ENCODE assay signal across 8 cellular contexts in genomic region chr6:144305985-144306384, GRCh38. TPM values are rescaled to one million over a fixed set of nuclear protein-coding genes. Genes with fewer than 3 reads are reported as not detected.
DNase-seq lines count a peak whose midpoint lies in the region; ATAC-seq and TF ChIP-seq lines count a peak whose summit lies in the region.

No MANE protein-coding gene starts in this region.

- no peak overlapping the region for H4K91ac ChIP-seq in neuronal stem cell (ENCODE audit: low read depth, low read length, poor library complexity)

- H3K14ac ChIP-seq in neuronal stem cell (ENCODE audit: low read length): no peak overlapping the region

- H3K4me1 ChIP-seq in neuronal stem cell (ENCODE audit: control insufficient read depth in 2 of 2, insufficient read depth in 1 of 2, low read depth in 1 of 2, low read length in 2 of 2): peaks cover 2 to 5% of the 10 kb centered on the region in 2 donors

- peak overlapping the region; percentile 30 for H3K18ac ChIP-seq in neuronal stem cell (ENCODE audit: low read length)

- H3K9ac ChIP-seq in neuronal stem cell (ENCODE audit: low read depth, low read length, poor library complexity): no peak overlapping the region

- H3K36me3 ChIP-seq in neuronal stem cell (replicated peaks in 1 of 2; ENCODE audit: control insufficient read depth in 2 of 2, insufficient read depth in 2 of 2, low read length in 2 of 2): peaks cover 2 to 29% of the 10 kb centered on the region in 2 donors

- H3K27ac Mint-ChIP-seq in T-helper 17 cell: peak overlapping the region; percentile 95
- no peak overlapping the region for H3K27ac Mint-ChIP-seq in WTC11

- H2BK120ac ChIP-seq in neuronal stem cell (ENCODE audit: low read depth, low read length): no peak overlapping the region

- H3K4me3 Mint-ChIP-seq in T-helper 17 cell (peak overlapping the region; percentile 77), WTC11 (no peak overlapping the region)

- H3K36me3 Mint-ChIP-seq in T-helper 17 cell (ENCODE audit: low read depth): peaks cover 16% of the 10 kb centered on the region
- peaks cover 19% of the 10 kb centered on the region for H3K36me3 Mint-ChIP-seq in WTC11

- no peaks in the 10 kb centered on the region for H3K27me3 ChIP-seq in neuronal stem cell (ENCODE audit: control insufficient read depth in 3 of 3, insufficient read depth in 3 of 3, low read depth in 1 of 3, low read length in 3 of 3)

- H3K27ac ChIP-seq in neuronal stem cell (replicated peaks; ENCODE audit: low read length): no peak overlapping the region

- no peak overlapping the region for H4K8ac ChIP-seq in neuronal stem cell (ENCODE audit: low read depth, low read length)

- no peaks in the 10 kb centered on the region for H3K9me3 ChIP-seq in T-helper 17 cell (ENCODE audit: control insufficient read depth, low read length, poor library complexity, severe bottlenecking)
- H3K9me3 ChIP-seq in neuronal stem cell (replicated peaks in 1 of 2; ENCODE audit: control insufficient read depth in 2 of 2, insufficient read depth in 1 of 2, low read depth in 1 of 2, low read length in 2 of 2): no peaks in the 10 kb centered on the region

- H3K4me1 Mint-ChIP-seq in T-helper 17 cell (peaks cover 22% of the 10 kb centered on the region), WTC11 (peaks cover 33% of the 10 kb centered on the region)

- WGBS in neuronal stem cell (ENCODE audit: extremely low coverage in 2 of 2, insufficient read length in 2 of 2, insufficient replicate concordance in 1 of 2), 2 donors: no CpG with 5 or more reads among the region's 3 CpGs

- H3K27me3 Mint-ChIP-seq in T-helper 17 cell (peaks cover 26% of the 10 kb centered on the region), WTC11 (ENCODE audit: low read depth) (no peaks in the 10 kb centered on the region)

- no peak overlapping the region for H3K4me2 ChIP-seq in neuronal stem cell (ENCODE audit: insufficient read depth, low read length, poor library complexity, severe bottlenecking)

- H3K23ac ChIP-seq in neuronal stem cell (ENCODE audit: low read depth, low read length, poor library complexity): no peak overlapping the region

- DNase-seq in T-helper 17 cell: no peak
- DNase-seq in neuronal stem cell (ENCODE audit: low spot score): no peak
- no peak for DNase-seq in WTC11 (ENCODE audit: low spot score)
- no peak for DNase-seq in activated CD8-positive, alpha-beta memory T cell treated with anti-CD3 and anti-CD28 coated beads, Interleukin-2, amount 50 U/mL, for 48 hours
- no peak for DNase-seq in DMS 273 (lab: John Stamatoyannopoulos, UW; ENCODE audit: unreplicated experiment)
- no peak for DNase-seq in GM13977 (ENCODE audit: low spot score)

- H2BK5ac ChIP-seq in neuronal stem cell (ENCODE audit: low read length): no peak overlapping the region

- POLR2A ChIA-PET in WTC11 (lab: Charles Lee): interaction anchor here (1.3 to 2.1 kb wide), 2 partner anchors 20 to 28 kb away, joined by 3 to 5 read pairs; no protein-coding TSS in a partner anchor

- H3K4ac ChIP-seq in neuronal stem cell (ENCODE audit: low read length): no peak overlapping the region

- CTCF ChIA-PET in WTC11 (lab: Charles Lee): interaction anchor here (1.4 to 1.8 kb wide), 2 partner anchors 20 to 43 kb away, joined by 3 to 4 read pairs; no protein-coding TSS in a partner anchor

- no peak overlapping the region for H2BK15ac ChIP-seq in neuronal stem cell (ENCODE audit: low read length)

- in situ Hi-C loops in GM13977 (cut with MboI; ENCODE audit: low pct_unique_long_range_greater_than_20kb, low sequenced_read_pairs, unreplicated experiment): no loop called here

- no peak overlapping the region for H2AK5ac ChIP-seq in neuronal stem cell (ENCODE audit: low read depth, low read length)

- no peak overlapping the region for H2BK12ac ChIP-seq in neuronal stem cell (ENCODE audit: low read length)

- H3K4me3 ChIP-seq in neuronal stem cell (ENCODE audit: low read length in 2 of 2): no peak overlapping the region

- no peak overlapping the region for H2AFZ ChIP-seq in neuronal stem cell (ENCODE audit: low read length)

- no peak for TF ChIP-seq CTCF in WTC11 (IDR thresholded peaks at IDR 0.05)
- no peak for TF ChIP-seq CTCF in GM13977 (IDR thresholded peaks at IDR 0.05; ENCODE audit: extremely low read depth, insufficient read depth, missing control alignments)

- H3K9me3 Mint-ChIP-seq in WTC11: no peaks in the 10 kb centered on the region

- peaks cover 5% of the 10 kb centered on the region for H3K79me1 ChIP-seq in neuronal stem cell (ENCODE audit: low read depth, low read length)

- peak; percentile 92 for ATAC-seq in GM19035 (IDR thresholded peaks at IDR 0.05; ENCODE audit: unreplicated experiment)
- ATAC-seq in HG02763 (IDR thresholded peaks at IDR 0.05; ENCODE audit: unreplicated experiment): peak; percentile 85
- ATAC-seq in T-helper 17 cell: no peak
- no peak for ATAC-seq in WTC11

TF ChIP-seq in WTC11, 78 proteins besides CTCF, POLR2A, EP300 and RAD21 (continues in another document):
- TF ChIP-seq SMAD4 (CRISPR knock-in tag; IDR thresholded peaks at IDR 0.05): no peak
- TF ChIP-seq FOXP1 (CRISPR knock-in tag; IDR thresholded peaks at IDR 0.05; ENCODE audit: borderline replicate concordance): no peak
- TF ChIP-seq ATF2 (CRISPR knock-in tag; IDR thresholded peaks at IDR 0.05; ENCODE audit: borderline replicate concordance, low read depth): no peak
- no peak for TF ChIP-seq SOX15 (CRISPR knock-in tag; IDR thresholded peaks at IDR 0.05)
- no peak for TF ChIP-seq E2F4 (CRISPR knock-in tag; IDR thresholded peaks at IDR 0.05; ENCODE audit: borderline replicate concordance, low read depth)
- TF ChIP-seq ZNF671 (CRISPR knock-in tag; IDR thresholded peaks at IDR 0.05): no peak
- no peak for TF ChIP-seq ARID4B (CRISPR knock-in tag; IDR thresholded peaks at IDR 0.05; ENCODE audit: borderline replicate concordance)
- no peak for TF ChIP-seq E2F5 (CRISPR knock-in tag; IDR thresholded peaks at IDR 0.05)
- TF ChIP-seq ZNF219 (CRISPR knock-in tag; IDR thresholded peaks at IDR 0.05; ENCODE audit: borderline replicate concordance): no peak
- no peak for TF ChIP-seq SMAD3 (CRISPR knock-in tag; IDR thresholded peaks at IDR 0.05; ENCODE audit: borderline replicate concordance)
- no peak for TF ChIP-seq ZNF416 (CRISPR knock-in tag; IDR thresholded peaks at IDR 0.05)

RNA-seq across cellular contexts. Expression of gene UTRN, which starts 20.9 kb away (rescaled TPM):
- total RNA-seq in T-helper 17 cell: 100 to 1,000 TPM; 207 to 232 TPM
- 13.3 TPM for polyA plus RNA-seq in neuronal stem cell (2013, experiment 1 of 2)
- polyA plus RNA-seq in neuronal stem cell (2013, experiment 2 of 2): 12.3 TPM
- total RNA-seq in WTC11 (2021): 125 to 127 TPM (median 125 TPM) in 3 replicates

Comparison
In these comparisons a context has a peak if more than half of its experiments do, and no peak if none do; other contexts are left out.
1. ATAC-seq: peak in GM19035 (single experiment) and HG02763 (single experiment); none in T-helper 17 cell (single experiment) and WTC11 (single experiment).